In genomic region chr4:183444953-183445543, GRCh38 we compare ENCODE assay signal across 1 cellular context.
TF ChIP-seq lines count a peak whose summit lies in the region.

No MANE protein-coding gene starts in this region.

TF ChIP-seq in HEK293, 187 proteins besides CTCF, POLR2A, EP300 and RAD21 (continued from another document):
- no peak for TF ChIP-seq SCRT2 (tag by site-specific recombination; IDR thresholded peaks at IDR 0.05)
- peak; percentile 50; the same call in 1 of the 2 replicates for TF ChIP-seq ZNF600 (tag by site-specific recombination; IDR thresholded peaks at IDR 0.05)
- TF ChIP-seq ZNF843 (tag by site-specific recombination; IDR thresholded peaks at IDR 0.05): 0 out of 2 replicates have a peak, but pooled peaks have one; percentile 2
- no peak for TF ChIP-seq WT1 (tag by site-specific recombination; IDR thresholded peaks at IDR 0.05)
